In the genomic region with DNA sequence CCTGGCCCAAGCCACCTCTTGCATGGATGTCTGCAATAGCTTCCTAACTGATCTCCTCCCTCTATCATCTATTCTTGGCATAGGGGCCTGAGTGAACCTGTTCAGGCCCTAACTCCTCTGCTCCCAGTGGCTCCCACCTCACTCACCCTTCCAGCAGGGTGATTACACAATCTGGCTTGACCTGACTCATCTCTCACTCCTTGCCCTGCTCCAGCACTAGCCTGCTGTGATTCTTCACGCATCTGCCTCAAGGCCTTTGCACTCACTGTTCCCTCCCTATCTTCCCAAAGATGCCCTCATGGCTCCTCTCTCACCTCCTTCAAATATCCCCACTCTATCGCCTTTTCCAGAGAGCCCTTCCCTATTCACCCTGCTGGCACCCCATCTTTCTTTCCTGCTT, we compare ENCODE assay signal across 1 cellular context.
TF ChIP-seq lines count a peak whose summit lies in the region.

No MANE protein-coding gene starts in this region.

TF ChIP-seq in H1, 55 proteins besides CTCF, POLR2A, EP300 and RAD21:
- 0 out of 2 replicates have a peak, but pooled peaks have one; percentile 37 for TF ChIP-seq CEBPB (IDR thresholded peaks at IDR 0.05; ENCODE audit: low read depth, low read length)
- TF ChIP-seq YY1 (IDR thresholded peaks at IDR 0.05; ENCODE audit: low read depth, low read length), result no peak
